In genomic region chr5:103119765-103120606, GRCh38 we compare ENCODE assay signal across 8 cellular contexts. TPM values are rescaled to one million over a fixed set of nuclear protein-coding genes. Genes with fewer than 3 reads are reported as not detected.
DNase-seq lines count a peak whose midpoint lies in the region; ATAC-seq and TF ChIP-seq lines count a peak whose summit lies in the region.

GIN1 (minus strand) TSS chr5:103120138; CDS start chr5:103108707, 11,431 bp downstream.
PPIP5K2 (plus strand) TSS chr5:103120301; CDS start chr5:103129590, 9,289 bp downstream.

- peak within 1 kb of the TSS; percentile 98 to 100 for H3K4me3 ChIP-seq in Panc1 (ENCODE audit: low read depth in 2 of 2, low read length in 2 of 2)
- peak within 1 kb of the TSS; percentile 86 to 93 for H3K4me3 ChIP-seq in muscle layer of colon (ENCODE audit: low read depth in 1 of 2, low read length in 2 of 2)

- CTCF ChIA-PET in Panc1 (lab: Charles Lee), result no interaction called here

- H3K36me3 ChIP-seq in Panc1 (ENCODE audit: control insufficient read depth, insufficient read depth, low read length) (peaks cover 8% of the 10 kb centered on the region; the same call in 1 of the 2 replicates), muscle layer of colon (ENCODE audit: insufficient read depth, low read length) (no peaks in the 10 kb centered on the region)

- peak within 1 kb of the TSS; percentile 83 for H3K9ac ChIP-seq in muscle layer of colon (ENCODE audit: low read length)

- H3K4me1 ChIP-seq in Panc1 (ENCODE audit: control insufficient read depth, insufficient read depth, low read length), result peaks cover 16% of the 10 kb centered on the region; the same call in 1 of the 2 replicates
- peaks cover 25% of the 10 kb centered on the region for H3K4me1 ChIP-seq in muscle layer of colon (ENCODE audit: insufficient read depth, low read length)

- in situ Hi-C loops in Panc1 (cut with HindIII; ENCODE audit: low pct_unique_long_range_greater_than_20kb, low sequenced_read_pairs), result no loop called here

- H3K9me3 ChIP-seq in Panc1 (ENCODE audit: control insufficient read depth, insufficient read depth, low read depth, low read length) (no peaks in the 10 kb centered on the region), muscle layer of colon (ENCODE audit: low read length) (no peaks in the 10 kb centered on the region)

- POLR2A ChIA-PET in Panc1 (lab: Charles Lee), result interaction anchor here (0.6 kb wide), 1 partner anchor 11 kb away, joined by 3 read pairs; no protein-coding TSS in a partner anchor

- H3K27me3 ChIP-seq in Panc1 (ENCODE audit: control insufficient read depth, insufficient read depth, low read length), result no peaks in the 10 kb centered on the region
- no peaks in the 10 kb centered on the region for H3K27me3 ChIP-seq in muscle layer of colon (ENCODE audit: control insufficient read depth in 1 of 2, insufficient read depth in 2 of 2, low read length in 2 of 2)

- DNase-seq in DMS53 treated with DMSO at 0.1 percent for 48 hours (lab: John Stamatoyannopoulos, UW; ENCODE audit: unreplicated experiment) (peak; percentile 95), KG1 (lab: John Stamatoyannopoulos, UW) (peak; percentile 55), Panc1 (ENCODE audit: low read depth, low spot score) (peak; percentile 98)
- peak; percentile 99 for DNase-seq in activated T-cell treated with anti-CD3 and anti-CD28 coated beads, Interleukin-2, amount 50 U/mL, for 48 hours
- DNase-seq in stimulated activated CD8-positive, alpha-beta memory T cell treated with anti-CD3 and anti-CD28 coated beads, Interleukin-7, amount 100 ng/mL, for 24 hours (ENCODE audit: low read depth), result peak; percentile 93

- intact Hi-C loops in Panc1 (cut with micrococcal nuclease; ENCODE audit: unreplicated experiment), result loop anchor here (10.0 kb wide), 1 partner anchor 335 kb away; no protein-coding TSS in a partner anchor

- no peak for TF ChIP-seq CTCF in Panc1 (IDR thresholded peaks at IDR 0.05)

- H3K27ac ChIP-seq in Panc1 (ENCODE audit: low read length), result peak within 1 kb of the TSS; percentile 100
- H3K27ac ChIP-seq in muscle layer of colon (ENCODE audit: low read depth, low read length), result peak within 1 kb of the TSS; percentile 95

- no TSS peak for BruUV-seq in Panc1 (replicated peaks; lab: Mats Ljungman, UMichigan)

- peak; percentile 92 for ATAC-seq in GM21723 (IDR thresholded peaks at IDR 0.05; ENCODE audit: unreplicated experiment)
- ATAC-seq in Panc1, result peak; percentile 98
- ATAC-seq in esophagus mucosa, result peak; percentile 99

RNA-seq across cellular contexts. Expression of gene GIN1, which starts in this region (rescaled TPM):
- total RNA-seq in Panc1 (2021; ENCODE audit: unreplicated experiment), result 4.5 TPM
- 1.8 TPM for polyA plus RNA-seq in Panc1 (2012; ENCODE audit: insufficient read length)
- 4.3 TPM for total RNA-seq in esophagus mucosa

RNA-seq across cellular contexts. Expression of gene PPIP5K2, which starts in this region (rescaled TPM):
- total RNA-seq in Panc1 (2021; ENCODE audit: unreplicated experiment), result 56.8 TPM
- 17.5 TPM for polyA plus RNA-seq in Panc1 (2012; ENCODE audit: insufficient read length)
- total RNA-seq in esophagus mucosa, result 26.7 TPM

Comparison
In these comparisons a context has a peak if more than half of its experiments do, and no peak if none do; other contexts are left out.
1. Peak in every context shown above with its lines: DNase-seq, ATAC-seq, H3K4me3 ChIP-seq and H3K27ac ChIP-seq.